In the genomic region with DNA sequence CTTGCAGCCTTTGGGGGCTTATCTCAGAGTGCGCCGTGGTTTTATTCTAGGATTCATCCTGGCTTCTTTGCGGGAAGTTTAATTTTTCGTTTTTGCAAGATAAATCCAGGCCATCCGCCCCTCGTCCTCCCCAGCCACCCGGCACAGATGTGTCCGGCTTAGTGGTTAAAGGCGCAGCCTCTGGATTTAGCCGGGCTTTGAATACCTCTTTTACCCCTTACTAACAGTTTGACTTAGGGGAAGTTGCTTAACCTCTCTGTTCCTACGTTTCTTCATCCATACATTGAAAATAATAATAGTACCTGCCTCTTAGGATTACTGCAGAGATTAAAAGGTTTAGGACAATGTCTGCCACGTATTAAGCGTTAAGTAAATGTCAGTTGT, we compare ENCODE assay signal across 8 cellular contexts. TPM values are rescaled to one million over a fixed set of nuclear protein-coding genes. Genes with fewer than 3 reads are reported as not detected.
DNase-seq lines count a peak whose midpoint lies in the region; ATAC-seq, FAIRE-seq and TF ChIP-seq lines count a peak whose summit lies in the region.

No MANE protein-coding gene starts in this region.

- H3K4me3 ChIP-seq in H1 (ENCODE audit: extremely low read depth in 1 of 4, insufficient read depth in 2 of 4, low read depth in 3 of 4, low read length in 4 of 4) (peak overlapping the region; percentile 81 to 94 (median 90)), mucosa of stomach (ENCODE audit: low read length) (peak overlapping the region; percentile 44)

- no peak overlapping the region for H2BK20ac ChIP-seq in H1 (ENCODE audit: low read length)

- H3K27ac ChIP-seq in H1 (ENCODE audit: low read depth, low read length): peak overlapping the region; percentile 89

- H3K36me3 ChIP-seq in H1 (ENCODE audit: control insufficient read depth in 2 of 4, insufficient read depth in 4 of 4, low read length in 3 of 4) (peaks cover 0 to 27% (median 9%) of the 10 kb centered on the region in 4 experiments; a peak in 5 of 8 replicates), mucosa of stomach (ENCODE audit: control insufficient read depth, insufficient read depth, low read length) (no peaks in the 10 kb centered on the region)

- no peak overlapping the region for H3K4ac ChIP-seq in H1 (replicated peaks; ENCODE audit: insufficient read length, low read depth, low read length)

- H3K23me2 ChIP-seq in H1 (ENCODE audit: low read depth, low read length): no peaks in the 10 kb centered on the region

- in situ Hi-C loops in ACHN (cut with HindIII; ENCODE audit: low pct_ligation_motif_present, low pct_unique_long_range_greater_than_20kb, low sequenced_read_pairs): no loop called here
- in situ Hi-C loops in SK-MEL-5 (cut with HindIII; ENCODE audit: low pct_unique_long_range_greater_than_20kb, low sequenced_read_pairs): no loop called here

- no peak overlapping the region for H2BK12ac ChIP-seq in H1 (ENCODE audit: low read depth, low read length)

- no peak overlapping the region for H3K14ac ChIP-seq in H1 (ENCODE audit: insufficient read length)

- ATAC-seq in HG03135 (IDR thresholded peaks at IDR 0.05; ENCODE audit: unreplicated experiment): peak; percentile 18

- no peak for TF ChIP-seq EP300 in H1 (IDR thresholded peaks at IDR 0.05; ENCODE audit: borderline replicate concordance in 1 of 2, low read depth in 2 of 2, low read length in 2 of 2)

- peak overlapping the region; percentile 31 for H4K5ac ChIP-seq in H1 (ENCODE audit: insufficient read length, low read depth, low read length)

- peak overlapping the region; percentile 87 for H2BK5ac ChIP-seq in H1 (ENCODE audit: low read depth, low read length)

- no peak for TF ChIP-seq POLR2A in H1 (IDR thresholded peaks at IDR 0.05; ENCODE audit: control extremely low read depth in 1 of 2, low read depth in 2 of 2, low read length in 2 of 2)

- peak overlapping the region; percentile 91; the same call in 1 of the 2 replicates for H4K8ac ChIP-seq in H1 (ENCODE audit: extremely low read depth, insufficient read depth, low read length)

- DNase-seq in ACHN (peak; percentile 32), GM04504 (ENCODE audit: low read depth) (peak; percentile 6), SK-MEL-5 (ENCODE audit: low read depth, low spot score) (peak; percentile 32), H1 (ENCODE audit: low read depth in 1 of 2, low spot score in 2 of 2) (no peak), mucosa of gallbladder (ENCODE audit: low spot score) (no peak), globus pallidus (ENCODE audit: low spot score) (no peak)

- peaks cover 0 to 2% of the 10 kb centered on the region in 2 experiments for H4K20me1 ChIP-seq in H1 (replicated peaks in 1 of 2; ENCODE audit: control insufficient read depth in 1 of 2, insufficient read depth in 2 of 2, low read length in 2 of 2)

- H2AFZ ChIP-seq in H1 (ENCODE audit: low read length): no peak overlapping the region; the same call in 1 of the 2 replicates

- H3K4me1 ChIP-seq in H1 (replicated peaks in 1 of 4; ENCODE audit: control insufficient read depth in 3 of 4, insufficient read depth in 4 of 4, low read length in 3 of 4): no peaks in the 10 kb centered on the region; a peak in 1 of 7 replicates
- peaks cover 8% of the 10 kb centered on the region for H3K4me1 ChIP-seq in mucosa of stomach (ENCODE audit: control insufficient read depth, insufficient read depth, low read length)

- no peak for TF ChIP-seq RAD21 in H1 (IDR thresholded peaks at IDR 0.05 in 1 of 2, conservative IDR thresholded peaks at IDR 0.05 in 1 of 2; ENCODE audit: low read depth in 2 of 2, low read length in 2 of 2)

- H3K9me3 ChIP-seq in H1 (ENCODE audit: insufficient read depth in 2 of 2, low read depth in 1 of 2, low read length in 1 of 2) (no peaks in the 10 kb centered on the region), mucosa of stomach (ENCODE audit: control insufficient read depth, low read length) (no peaks in the 10 kb centered on the region)

- H3K79me1 ChIP-seq in H1 (ENCODE audit: low read depth, low read length): peaks cover 5% of the 10 kb centered on the region; the same call in 1 of the 2 replicates

- no peak for FAIRE-seq in H1 (lab: Jason Lieb, UNC)

- H2AK5ac ChIP-seq in H1 (ENCODE audit: low read depth, low read length): no peak overlapping the region

- H3K27me3 ChIP-seq in H1 (replicated peaks in 1 of 4; ENCODE audit: control insufficient read depth in 3 of 4, extremely low read depth in 1 of 4, insufficient read depth in 3 of 4, low read length in 3 of 4) (no peaks in the 10 kb centered on the region), mucosa of stomach (ENCODE audit: control insufficient read depth, insufficient read depth, low read length) (no peaks in the 10 kb centered on the region)

- no peak overlapping the region for H2BK15ac ChIP-seq in H1 (ENCODE audit: low read length)

- POLR2A ChIA-PET in H1 (lab: Charles Lee; ENCODE audit: partially characterized antibody): interaction anchor here (0.8 to 2.4 kb wide), 14 partner anchors 8 to 709 kb away, joined by 3 to 11 read pairs (median 5); partner anchors contain the start of gene NCEH1

- H3K18ac ChIP-seq in H1 (ENCODE audit: extremely low read depth, low read length): peak overlapping the region; percentile 92; the same call in 1 of the 2 replicates

- no peak for TF ChIP-seq CTCF in H1 (IDR thresholded peaks at IDR 0.05; ENCODE audit: control extremely low read depth in 1 of 3, insufficient read depth in 1 of 3, low read depth in 1 of 3, low read length in 3 of 3)

- peak overlapping the region; percentile 87 to 92 (median 90) for H3K9ac ChIP-seq in H1 (replicated peaks in 1 of 4; ENCODE audit: extremely low read depth in 1 of 4, low read depth in 3 of 4, low read length in 3 of 4)
- H3K9ac ChIP-seq in mucosa of stomach (ENCODE audit: low read length): peak overlapping the region; percentile 89

- CTCF ChIA-PET in H1 (lab: Charles Lee; ENCODE audit: partially characterized antibody): interaction anchor here (2.3 to 5.0 kb wide), 3 partner anchors 65 to 78 kb away, joined by 6 to 34 read pairs (median 11); no protein-coding TSS in a partner anchor

- 1% methylated on average over 13 of the region's 13 CpGs; no CpG with 5 or more reads in 1 of the 2 experiments for WGBS in H1 (ENCODE audit: extremely low coverage in 1 of 2, insufficient coverage in 1 of 2, insufficient read length in 1 of 2, insufficient replicate concordance in 2 of 2, low coverage in 1 of 2, low lambda C conversion rate in 2 of 2, missing lambda C conversion rate in 1 of 2), 2 experiments

- peaks cover 23 to 54% of the 10 kb centered on the region in 2 experiments for H3K79me2 ChIP-seq in H1 (ENCODE audit: control insufficient read depth in 1 of 2, insufficient read depth in 2 of 2, low read length in 2 of 2)

- H3K23ac ChIP-seq in H1 (ENCODE audit: insufficient read length): no peak overlapping the region

- no peak overlapping the region for H3K56ac ChIP-seq in H1 (replicated peaks; ENCODE audit: insufficient read length, low read depth, low read length)

- no peak overlapping the region for H2BK120ac ChIP-seq in H1 (replicated peaks; ENCODE audit: low read depth, low read length)

- H3K4me2 ChIP-seq in H1 (ENCODE audit: insufficient read depth in 1 of 2, low read depth in 2 of 2, low read length in 2 of 2): peak overlapping the region; percentile 30 to 66

- H4K91ac ChIP-seq in H1 (replicated peaks; ENCODE audit: insufficient read length, low read length): no peak overlapping the region

TF ChIP-seq in H1, 55 proteins besides CTCF, POLR2A, EP300 and RAD21:
- TF ChIP-seq ASH2L (IDR thresholded peaks at IDR 0.05; ENCODE audit: low read length) (peak; percentile 71), ZNF274 (IDR thresholded peaks at IDR 0.05; ENCODE audit: borderline replicate concordance, extremely low read depth, low read length) (no peak)

RNA-seq across cellular contexts. Expression of gene ECT2, which starts 0.7 kb away (rescaled TPM):
- 37.4 and 39.1 TPM in 2 replicates for total RNA-seq in SK-MEL-5 (2014; rRNA removed; shearing (Covaris generic))
- polyA plus RNA-seq in SK-MEL-5 (2015; cell fraction: cytosol; rRNA removed): 33.5 and 37.6 TPM in 2 replicates
- 45.7 and 50.8 TPM in 2 replicates for polyA plus RNA-seq in SK-MEL-5 (2015; cell fraction: nucleus; rRNA removed)
- total RNA-seq in H1 (2021; fragmentation: NEBNext Ultra II Directional; extraction: Animal tissue kit (Norgen Biotek cat#: 25700)): 76.2 and 88.7 TPM in 2 replicates
- polyA plus RNA-seq in H1 (2011; rRNA removed): 9.9 and 19.5 TPM in 2 replicates
- polyA plus RNA-seq in H1 (2011; cell fraction: cytosol; rRNA removed): 29.8 TPM
- polyA plus RNA-seq in H1 (2011; cell fraction: nucleus; rRNA removed): 16.0 TPM
- 23.0 to 58.2 TPM (median 30.5 TPM) in 4 replicates for polyA plus RNA-seq in H1 (2012, experiment 1 of 2)
- 2.6 TPM for polyA plus RNA-seq in H1 (2012, experiment 2 of 2)
- polyA plus RNA-seq in H1 (2013, experiment 1 of 2): 46.0 TPM
- 48.1 TPM for polyA plus RNA-seq in H1 (2013, experiment 2 of 2)
- polyA minus RNA-seq in H1 (2011; rRNA and poly(A)+ RNA removed): 45.3 and 69.9 TPM in 2 replicates
- 43.6 TPM for polyA minus RNA-seq in H1 (2011; cell fraction: cytosol; rRNA and poly(A)+ RNA removed)
- polyA minus RNA-seq in H1 (2011; cell fraction: nucleus; rRNA and poly(A)+ RNA removed): 118 TPM
- total RNA-seq in mucosa of gallbladder: 11.2 TPM

RNA-seq across cellular contexts. Expression of gene NCEH1, which starts 40.3 kb away (rescaled TPM):
- 4.4 and 6.2 TPM in 2 replicates for total RNA-seq in SK-MEL-5 (2014; rRNA removed; shearing (Covaris generic))
- polyA plus RNA-seq in SK-MEL-5 (2015; cell fraction: cytosol; rRNA removed): 7.5 and 10.2 TPM in 2 replicates
- polyA plus RNA-seq in SK-MEL-5 (2015; cell fraction: nucleus; rRNA removed): 5.5 and 6.4 TPM in 2 replicates
- total RNA-seq in H1 (2021; fragmentation: NEBNext Ultra II Directional; extraction: Animal tissue kit (Norgen Biotek cat#: 25700)): 5.4 and 6.4 TPM in 2 replicates
- 1.4 and 2.2 TPM in 2 replicates for polyA plus RNA-seq in H1 (2011; rRNA removed)
- 1.2 TPM for polyA plus RNA-seq in H1 (2011; cell fraction: cytosol; rRNA removed)
- 1.9 TPM for polyA plus RNA-seq in H1 (2011; cell fraction: nucleus; rRNA removed)
- 1.5 to 3.1 TPM (median 2.1 TPM) in 4 replicates for polyA plus RNA-seq in H1 (2012, experiment 1 of 2)
- polyA plus RNA-seq in H1 (2012, experiment 2 of 2): 0.26 TPM
- 5.0 TPM for polyA plus RNA-seq in H1 (2013, experiment 1 of 2)
- 5.6 TPM for polyA plus RNA-seq in H1 (2013, experiment 2 of 2)
- polyA minus RNA-seq in H1 (2011; rRNA and poly(A)+ RNA removed): 6.1 and 6.2 TPM in 2 replicates
- 2.6 TPM for polyA minus RNA-seq in H1 (2011; cell fraction: cytosol; rRNA and poly(A)+ RNA removed)
- polyA minus RNA-seq in H1 (2011; cell fraction: nucleus; rRNA and poly(A)+ RNA removed): 8.0 TPM
- total RNA-seq in mucosa of gallbladder: 15.1 TPM

Comparison
In these comparisons a context has a peak if more than half of its experiments do, and no peak if none do; other contexts are left out.
1. DNase-seq: peak in ACHN (single experiment), GM04504 (single experiment) and SK-MEL-5 (single experiment); none in H1 (0 of 2), mucosa of gallbladder (single experiment) and globus pallidus (single experiment).